In genomic region chr5:142777858-142778257, GRCh38 we compare ENCODE assay signal across 23 cellular contexts. TPM values are rescaled to one million over a fixed set of nuclear protein-coding genes. Genes with fewer than 3 reads are reported as not detected.
DNase-seq lines count a peak whose midpoint lies in the region; ATAC-seq and TF ChIP-seq lines count a peak whose summit lies in the region.
"Had no signal": no experiment of that assay in that cellular context is flagged by ENCODE, and none has a peak within 500 bp of the region (broad histone marks: within the 10 kb centered on the region; RNA-seq: fewer than 3 reads in every experiment).

No MANE protein-coding gene starts in this region.

- H3K27me3 Mint-ChIP-seq in immature natural killer cell (ENCODE audit: low read depth in 3 of 3), result peaks cover 0 to 3% (median 1%) of the 10 kb centered on the region in 3 donors
- H3K27me3 Mint-ChIP-seq: activated CD4-positive, alpha-beta memory T cell treated with anti-CD3 and anti-CD28 coated beads for 36 hours had no signal

- no peak for ATAC-seq in right cardiac atrium
- ATAC-seq: gastroesophageal sphincter, left lobe of liver, PC-3 had no signal

- H3K27ac ChIP-seq in right cardiac atrium (ENCODE audit: low read length) (peak overlapping the region; percentile 56), right atrium auricular region (peak overlapping the region in 1 of 2 donors; percentile 46), osteoblast (ENCODE audit: low read depth, low read length) (no peak overlapping the region)

- no peaks in the 10 kb centered on the region for H3K9me3 Mint-ChIP-seq in immature natural killer cell
- H3K9me3 Mint-ChIP-seq: activated CD4-positive, alpha-beta memory T cell treated with anti-CD3 and anti-CD28 coated beads for 36 hours; type B pancreatic cell had no signal

- TF ChIP-seq CTCF in right atrium auricular region (IDR thresholded peaks at IDR 0.05), result no peak
- TF ChIP-seq CTCF in osteoblast (IDR thresholded peaks at IDR 0.05; ENCODE audit: extremely low read depth, low read depth, low read length), result no peak

- intact Hi-C loops in right cardiac atrium (cut with DNase I), result loop anchor here in 1 of 4 donors (10.0 kb wide), 1 partner anchor 87 kb away; no protein-coding TSS in a partner anchor

- H3K4me1 Mint-ChIP-seq in immature natural killer cell, result peaks cover 91 to 96% of the 10 kb centered on the region in 2 donors

- H3K4me2 ChIP-seq in osteoblast (ENCODE audit: insufficient read depth, low read length), result no peak overlapping the region

- H3K4me3 Mint-ChIP-seq in immature natural killer cell, result peak overlapping the region in 4 of 5 donors; percentile 31 to 54 (median 37)
- H3K4me3 Mint-ChIP-seq: activated CD4-positive, alpha-beta memory T cell treated with anti-CD3 and anti-CD28 coated beads for 36 hours; type B pancreatic cell had no signal

- H3K27ac Mint-ChIP-seq in immature natural killer cell, result peak overlapping the region; percentile 0 to 86 (median 54)
- H3K27ac Mint-ChIP-seq: activated CD4-positive, alpha-beta memory T cell treated with anti-CD3 and anti-CD28 coated beads for 36 hours; type B pancreatic cell had no signal

- H4K20me1 ChIP-seq in osteoblast (ENCODE audit: insufficient read depth, low read length), result no peaks in the 10 kb centered on the region

- peaks cover 0 to 3% (median 0%) of the 10 kb centered on the region in 3 donors for H3K36me3 Mint-ChIP-seq in immature natural killer cell
- H3K36me3 Mint-ChIP-seq: activated CD4-positive, alpha-beta memory T cell treated with anti-CD3 and anti-CD28 coated beads for 36 hours; type B pancreatic cell had no signal

- no peaks in the 10 kb centered on the region for H3K79me2 ChIP-seq in osteoblast (ENCODE audit: insufficient read depth, low read length)

- WGBS in right cardiac atrium, result 79% methylated on average over 3 of the region's 3 CpGs

- no peaks in the 10 kb centered on the region for H3K27me3 ChIP-seq in right cardiac atrium (ENCODE audit: control insufficient read depth, insufficient read depth)
- H3K27me3 ChIP-seq in right atrium auricular region, result no peaks in the 10 kb centered on the region
- H3K27me3 ChIP-seq in osteoblast (ENCODE audit: insufficient read depth, low read length), result peaks cover 12% of the 10 kb centered on the region
- H3K27me3 ChIP-seq: gastroesophageal sphincter, MG63 had no signal

- H3K4me3 ChIP-seq in right cardiac atrium (ENCODE audit: low read length), result no peak overlapping the region
- no peak overlapping the region for H3K4me3 ChIP-seq in right atrium auricular region
- H3K4me3 ChIP-seq in osteoblast (ENCODE audit: insufficient read depth, low read length), result no peak overlapping the region
- H3K4me3 ChIP-seq: gastroesophageal sphincter, MG63 had no signal

- no peaks in the 10 kb centered on the region for H3K9me3 ChIP-seq in right cardiac atrium (ENCODE audit: control insufficient read depth, low read length)
- H3K9me3 ChIP-seq in right atrium auricular region, result no peaks in the 10 kb centered on the region
- H3K9me3 ChIP-seq in osteoblast (ENCODE audit: low read depth, low read length), result no peaks in the 10 kb centered on the region
- H3K9me3 ChIP-seq: gastroesophageal sphincter, MG63 had no signal

- no peak overlapping the region for H2AFZ ChIP-seq in osteoblast (ENCODE audit: low read length)

- no peak for DNase-seq in right cardiac atrium
- no peak for DNase-seq in right atrium auricular region (ENCODE audit: low spot score)
- peak; percentile 87 for DNase-seq in MV-4-11 (lab: John Stamatoyannopoulos, UW)
- no peak for DNase-seq in immature natural killer cell
- no peak for DNase-seq in osteoblast (ENCODE audit: insufficient read length, low spot score, missing footprints)
- DNase-seq in hypothalamus (lab: John Stamatoyannopoulos, UW), result no peak
- DNase-seq in NCI-H2081 treated with DMSO at 0.1 percent for 48 hours (lab: John Stamatoyannopoulos, UW), result no peak
- DNase-seq: activated CD4-positive, alpha-beta memory T cell treated with anti-CD3 and anti-CD28 coated beads for 36 hours; activated gamma-delta T cell treated with Interleukin-2 at 50 U/mL for 16 hours; hippocampal formation; KBM-7; mesenchymal stem cell; MG63; NCI-H1436 treated with DMSO at 0.1 percent for 48 hours; NCI-H2107; nucleus accumbens; PC-3; small intestine; stimulated activated CD8-positive, alpha-beta memory T cell treated with anti-CD3 and anti-CD28 coated beads, Interleukin-4, amount 100 ng/mL, for 48 hours; SW 1271 had no signal

- H3K36me3 ChIP-seq in right atrium auricular region, result no peaks in the 10 kb centered on the region
- H3K36me3 ChIP-seq in osteoblast (ENCODE audit: insufficient read depth, low read length), result no peaks in the 10 kb centered on the region
- H3K36me3 ChIP-seq: gastroesophageal sphincter, MG63 had no signal

- H3K4me1 ChIP-seq in right cardiac atrium (ENCODE audit: control insufficient read depth, insufficient read depth, low read length), result peaks cover 22% of the 10 kb centered on the region
- H3K4me1 ChIP-seq in right atrium auricular region, result peaks cover 0 to 71% of the 10 kb centered on the region in 2 donors
- H3K4me1 ChIP-seq in osteoblast (ENCODE audit: insufficient read depth, low read length), result peaks cover 7% of the 10 kb centered on the region

RNA-seq across cellular contexts. Expression of gene ARHGAP26, which starts 7.7 kb away (rescaled TPM):
- 10 to 100 TPM; 44.4 to 56.9 (median 47.8) TPM for total RNA-seq in right cardiac atrium
- 13.2 TPM for polyA plus RNA-seq in right cardiac atrium
- total RNA-seq in right atrium auricular region, result 10 to 100 TPM; 29.8 to 31.6 TPM
- 10 to 100 TPM; 14.5 to 43.7 (median 17.6) TPM for polyA plus RNA-seq in immature natural killer cell
- 6.2 and 7.6 TPM in 2 replicates for total RNA-seq in osteoblast
